Comparison of ENCODE assay signal across 22 cellular contexts in the genomic region with DNA sequence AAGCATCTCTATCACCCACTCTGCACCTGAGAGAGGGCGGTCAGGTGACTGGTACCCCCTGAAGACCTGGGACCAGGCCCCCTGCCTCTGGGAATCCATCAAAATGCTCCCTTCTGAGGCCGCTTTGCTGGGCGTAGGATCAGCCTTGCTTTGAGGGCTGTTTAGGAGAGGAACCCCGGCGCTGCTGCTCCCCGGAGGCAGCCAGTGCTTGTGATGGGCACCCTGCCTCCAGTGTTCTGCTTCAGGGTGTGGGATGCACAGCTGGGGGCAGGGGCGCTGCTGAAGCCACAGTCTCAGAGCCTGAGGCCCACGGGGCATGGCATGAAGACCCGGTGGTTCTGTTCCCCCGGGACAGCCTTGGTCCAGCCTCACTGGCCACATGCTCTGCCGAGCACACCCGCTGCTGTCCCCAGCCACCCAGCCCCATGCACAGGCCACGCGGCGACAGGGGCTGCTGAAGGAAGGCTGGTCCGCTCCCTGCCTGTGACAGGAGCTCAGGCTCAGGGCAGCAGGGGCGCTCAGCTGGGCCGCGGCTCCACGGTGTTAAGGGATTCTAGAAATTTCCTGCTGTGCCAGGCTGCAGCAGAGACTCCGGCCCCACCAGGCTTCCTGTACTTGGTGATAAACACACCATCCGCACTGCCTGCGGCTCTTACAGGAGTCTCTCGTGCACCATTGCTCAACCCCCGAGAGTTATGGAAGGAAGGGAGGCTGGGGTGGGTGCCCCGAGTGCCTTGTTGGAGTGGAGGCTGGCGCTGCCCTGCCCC.
A peak's percentile ranks its signal among the peaks of the same experiment; 100 is the strongest.
DNase-seq lines count a peak whose midpoint lies in the region; ATAC-seq and TF ChIP-seq lines count a peak whose summit lies in the region.
"Had no signal": no experiment of that assay in that cellular context is flagged by ENCODE, and none has a peak within 500 bp of the region (broad histone marks: within the 10 kb centered on the region; RNA-seq: fewer than 3 reads in every experiment).

No MANE protein-coding gene starts in this region.

- no peak overlapping the region for H3K27ac Mint-ChIP-seq in activated naive CD4-positive, alpha-beta T cell treated with anti-CD3 and anti-CD28 coated beads, Interleukin-2, amount 10 ng/mL, durations not matched to agents 7 days and 5 days
- H3K27ac Mint-ChIP-seq in activated naive CD4-positive, alpha-beta T cell treated with anti-CD3 and anti-CD28 coated beads, Interleukin-2, amount 50 U/mL, for 72 hours: no peak overlapping the region
- H3K27ac Mint-ChIP-seq in endodermal cell: no peak overlapping the region
- H3K27ac Mint-ChIP-seq: activated T-helper 17 cell treated with anti-CD3 and anti-CD28 coated beads, Interleukin-2, amount 50 U/mL, for 72 hours; CD4-positive, alpha-beta T cell; mesothelial cell of epicardium had no signal

- H3K4me3 ChIP-seq in endodermal cell (ENCODE audit: low read length) (no peak overlapping the region), lower lobe of right lung (no peak overlapping the region), transverse colon (no peak overlapping the region)
- H3K4me3 ChIP-seq: ascending aorta, gastrocnemius medialis, vagina had no signal

- H3K4me3 Mint-ChIP-seq in activated naive CD4-positive, alpha-beta T cell treated with anti-CD3 and anti-CD28 coated beads, Interleukin-2, amount 10 ng/mL, durations not matched to agents 7 days and 5 days: no peak overlapping the region
- H3K4me3 Mint-ChIP-seq in endodermal cell: no peak overlapping the region
- H3K4me3 Mint-ChIP-seq: activated T-helper 17 cell treated with anti-CD3 and anti-CD28 coated beads, Interleukin-2, amount 50 U/mL, for 72 hours; CD4-positive, alpha-beta T cell; mesothelial cell of epicardium had no signal

- intact Hi-C loops in lower lobe of right lung (cut with DNase I): no loop called here
- intact Hi-C loops in transverse colon (cut with DNase I; ENCODE audit: low total_unique reads): no loop called here

- CTCF ChIA-PET in activated naive CD4-positive, alpha-beta T cell treated with anti-CD3 and anti-CD28 coated beads, Interleukin-2, amount 10 ng/mL, durations not matched to agents 7 days and 5 days (lab: Charles Lee): interaction anchor here (1.0 to 8.3 kb wide), 3 partner anchors 109 to 556 kb away, joined by 3 to 344 read pairs (median 4); a partner anchor contains a TSS

- H3K27ac ChIP-seq in endodermal cell (ENCODE audit: low read depth, low read length): no peak overlapping the region
- no peak overlapping the region for H3K27ac ChIP-seq in lower lobe of right lung
- no peak overlapping the region for H3K27ac ChIP-seq in transverse colon
- H3K27ac ChIP-seq: ascending aorta, gastrocnemius medialis, vagina had no signal

- no peak for ATAC-seq in activated naive CD4-positive, alpha-beta T cell treated with anti-CD3 and anti-CD28 coated beads, Interleukin-2, amount 50 U/mL, for 72 hours
- no peak for ATAC-seq in lower lobe of right lung
- no peak for ATAC-seq in GM21737 (IDR thresholded peaks at IDR 0.05; ENCODE audit: unreplicated experiment)
- ATAC-seq: activated T-helper 17 cell treated with anti-CD3 and anti-CD28 coated beads, Interleukin-2, amount 50 U/mL, for 72 hours; esophagus mucosa; gastrocnemius medialis had no signal

- no peak for TF ChIP-seq POLR2A in transverse colon (IDR thresholded peaks at IDR 0.05)

- H3K4me1 ChIP-seq in endodermal cell (ENCODE audit: control insufficient read depth, insufficient read depth, low read length) (peaks cover 10% of the 10 kb centered on the region), lower lobe of right lung (peaks cover 18% of the 10 kb centered on the region), transverse colon (peaks cover 0 to 15% (median 4%) of the 10 kb centered on the region in 4 donors)

- TF ChIP-seq EP300 in transverse colon (IDR thresholded peaks at IDR 0.05; ENCODE audit: low read depth): no peak

- H3K36me3 ChIP-seq in endodermal cell (ENCODE audit: control insufficient read depth, insufficient read depth, low read length) (no peaks in the 10 kb centered on the region), lower lobe of right lung (no peaks in the 10 kb centered on the region), transverse colon (no peaks in the 10 kb centered on the region)
- H3K36me3 ChIP-seq: ascending aorta, gastrocnemius medialis, vagina had no signal

- H3K9ac ChIP-seq in endodermal cell (ENCODE audit: extremely low read depth, low read length, poor library complexity, severe bottlenecking): no peak overlapping the region

- no peak for TF ChIP-seq CTCF in endodermal cell (conservative IDR thresholded peaks at IDR 0.05)
- TF ChIP-seq CTCF in lower lobe of right lung (IDR thresholded peaks at IDR 0.05): no peak
- TF ChIP-seq CTCF in transverse colon (IDR thresholded peaks at IDR 0.05): no peak

- peaks cover 1% of the 10 kb centered on the region for H3K36me3 Mint-ChIP-seq in activated naive CD4-positive, alpha-beta T cell treated with anti-CD3 and anti-CD28 coated beads, Interleukin-2, amount 10 ng/mL, durations not matched to agents 7 days and 5 days
- H3K36me3 Mint-ChIP-seq in activated naive CD4-positive, alpha-beta T cell treated with anti-CD3 and anti-CD28 coated beads, Interleukin-2, amount 50 U/mL, for 72 hours: no peaks in the 10 kb centered on the region
- H3K36me3 Mint-ChIP-seq in endodermal cell (ENCODE audit: low read depth): no peaks in the 10 kb centered on the region
- H3K36me3 Mint-ChIP-seq: mesothelial cell of epicardium had no signal

- DNase-seq in activated naive CD4-positive, alpha-beta T cell treated with anti-CD3 and anti-CD28 coated beads, Interleukin-2, amount 10 ng/mL, durations not matched to agents 7 days and 5 days: peak; percentile 15
- no peak for DNase-seq in activated naive CD4-positive, alpha-beta T cell treated with anti-CD3 and anti-CD28 coated beads, Interleukin-2, amount 50 U/mL, for 72 hours (ENCODE audit: low spot score in 2 of 2)
- DNase-seq in endodermal cell (peak; percentile 54), lower lobe of right lung (peak; percentile 40), transverse colon (peak; percentile 6), D341Med (ENCODE audit: low spot score) (no peak), NCI-H1694 (lab: John Stamatoyannopoulos, UW) (no peak)
- DNase-seq: ACHN; CD4-positive, alpha-beta T cell; effector CD8-positive, alpha-beta T cell; gastrocnemius medialis; NCI-H1092 treated with DMSO at 0.1 percent for 48 hours; NCI-H2081 treated with DMSO at 0.1 percent for 48 hours; NCI-H510A; NK-92 treated with Interleukin-12 subunit alpha and Interleukin-12 subunit beta, amount 100 ng/mL, for 24 hours; stimulated activated CD8-positive, alpha-beta memory T cell treated with anti-CD3 and anti-CD28 coated beads, Interleukin-4, amount 100 ng/mL, for 48 hours had no signal

- H3K27me3 Mint-ChIP-seq in activated naive CD4-positive, alpha-beta T cell treated with anti-CD3 and anti-CD28 coated beads, Interleukin-2, amount 10 ng/mL, durations not matched to agents 7 days and 5 days: peaks cover 5% of the 10 kb centered on the region
- H3K27me3 Mint-ChIP-seq in endodermal cell (ENCODE audit: insufficient read depth): peaks cover 36% of the 10 kb centered on the region
- H3K27me3 Mint-ChIP-seq: activated T-helper 17 cell treated with anti-CD3 and anti-CD28 coated beads, Interleukin-2, amount 50 U/mL, for 72 hours; CD4-positive, alpha-beta T cell had no signal

- H3K27me3 ChIP-seq in endodermal cell (ENCODE audit: control insufficient read depth, insufficient read depth, low read length, poor library complexity, severe bottlenecking) (no peaks in the 10 kb centered on the region), lower lobe of right lung (ENCODE audit: low read depth) (no peaks in the 10 kb centered on the region), transverse colon (no peaks in the 10 kb centered on the region)
- H3K27me3 ChIP-seq: ascending aorta, vagina had no signal

- 95 to 96% methylated on average over 15 to 27 of the region's 27 CpGs for WGBS in endodermal cell (ENCODE audit: insufficient coverage in 1 of 2, insufficient read length in 1 of 2), 2 experiments
- 94% methylated on average over 27 of the region's 27 CpGs; no CpG with 5 or more reads in 1 of the 2 donors for WGBS in transverse colon (ENCODE audit: low coverage in 1 of 2), 2 donors

- in situ Hi-C loops in transverse colon (cut with MboI; ENCODE audit: low pct_ligation_motif_present in 1 of 4, low pct_unique_long_range_greater_than_20kb in 1 of 4, low sequenced_read_pairs in 3 of 4): loop anchor here in 1 of 4 donors (25.0 kb wide), 1 partner anchor 551 kb away; no protein-coding TSS in a partner anchor

- no peaks in the 10 kb centered on the region for H3K9me3 Mint-ChIP-seq in activated naive CD4-positive, alpha-beta T cell treated with anti-CD3 and anti-CD28 coated beads, Interleukin-2, amount 10 ng/mL, durations not matched to agents 7 days and 5 days
- H3K9me3 Mint-ChIP-seq in activated naive CD4-positive, alpha-beta T cell treated with anti-CD3 and anti-CD28 coated beads, Interleukin-2, amount 50 U/mL, for 72 hours: no peaks in the 10 kb centered on the region
- H3K9me3 Mint-ChIP-seq in endodermal cell: no peaks in the 10 kb centered on the region
- H3K9me3 Mint-ChIP-seq: activated T-helper 17 cell treated with anti-CD3 and anti-CD28 coated beads, Interleukin-2, amount 50 U/mL, for 72 hours; CD4-positive, alpha-beta T cell; mesothelial cell of epicardium had no signal

- no peaks in the 10 kb centered on the region for H3K9me3 ChIP-seq in endodermal cell (ENCODE audit: control insufficient read depth, low read length)
- no peaks in the 10 kb centered on the region for H3K9me3 ChIP-seq in lower lobe of right lung
- H3K9me3 ChIP-seq in transverse colon: no peaks in the 10 kb centered on the region
- H3K9me3 ChIP-seq: ascending aorta, gastrocnemius medialis, vagina had no signal

- peaks cover 14% of the 10 kb centered on the region for H3K4me1 Mint-ChIP-seq in activated naive CD4-positive, alpha-beta T cell treated with anti-CD3 and anti-CD28 coated beads, Interleukin-2, amount 10 ng/mL, durations not matched to agents 7 days and 5 days
- H3K4me1 Mint-ChIP-seq in endodermal cell: peaks cover 11% of the 10 kb centered on the region
- H3K4me1 Mint-ChIP-seq: activated T-helper 17 cell treated with anti-CD3 and anti-CD28 coated beads, Interleukin-2, amount 50 U/mL, for 72 hours had no signal

Comparison
In these comparisons a context has a peak if more than half of its experiments do, and no peak if none do; other contexts are left out.
1. DNase-seq: peak in activated naive CD4-positive, alpha-beta T cell treated with anti-CD3 and anti-CD28 coated beads, Interleukin-2, amount 10 ng/mL, durations not matched to agents 7 days and 5 days (single experiment), endodermal cell (single experiment), lower lobe of right lung (single experiment) and transverse colon (single experiment); none in activated naive CD4-positive, alpha-beta T cell treated with anti-CD3 and anti-CD28 coated beads, Interleukin-2, amount 50 U/mL, for 72 hours (0 of 2), D341Med (single experiment) and NCI-H1694 (single experiment).